ENCODE assay signal across 8 cellular contexts in genomic region chr9:129102791-129103594, GRCh38. TPM values are rescaled to one million over a fixed set of nuclear protein-coding genes. Genes with fewer than 3 reads are reported as not detected.
DNase-seq lines count a peak whose midpoint lies in the region; ATAC-seq and TF ChIP-seq lines count a peak whose summit lies in the region.

No MANE protein-coding gene starts in this region.

- no peak for TF ChIP-seq EP300 in sigmoid colon (IDR thresholded peaks at IDR 0.05)

- TF ChIP-seq POLR2A in thyroid gland (IDR thresholded peaks at IDR 0.05) (no peak), sigmoid colon (IDR thresholded peaks at IDR 0.05) (no peak)

- intact Hi-C loops in ascending aorta (cut with DNase I): no loop called here
- intact Hi-C loops in thyroid gland (cut with DNase I): no loop called here
- intact Hi-C loops in sigmoid colon (cut with DNase I): no loop called here

- CTCF ChIA-PET in AG04450 (lab: Charles Lee): interaction anchor here (0.5 to 1.2 kb wide), 4 partner anchors 9 to 75 kb away, joined by 3 to 5 read pairs (median 4); partner anchors contain the start of gene SH3GLB2

- H3K4me1 ChIP-seq in ascending aorta: no peaks in the 10 kb centered on the region
- H3K4me1 ChIP-seq in thyroid gland: no peaks in the 10 kb centered on the region
- no peaks in the 10 kb centered on the region for H3K4me1 ChIP-seq in sigmoid colon

- peak; percentile 60 for TF ChIP-seq CTCF in AG04450 (IDR thresholded peaks at IDR 0.05; ENCODE audit: low read depth, low read length)
- peak; percentile 65 for TF ChIP-seq CTCF in GM12865 (IDR thresholded peaks at IDR 0.05; ENCODE audit: insufficient read depth, low read depth, low read length, missing control alignments)
- TF ChIP-seq CTCF in ascending aorta (IDR thresholded peaks at IDR 0.05): peak in 2 of 3 experiments; percentile 33 to 43
- peak in 3 of 6 experiments; percentile 12 to 44 (median 23) for TF ChIP-seq CTCF in thyroid gland (IDR thresholded peaks at IDR 0.05)
- TF ChIP-seq CTCF in sigmoid colon (IDR thresholded peaks at IDR 0.05): peak in 2 of 4 experiments; percentile 31 to 32

- H3K9me3 ChIP-seq in AG04450 (ENCODE audit: control insufficient read depth, insufficient read depth, low read length): no peaks in the 10 kb centered on the region
- H3K9me3 ChIP-seq in ascending aorta: no peaks in the 10 kb centered on the region
- no peaks in the 10 kb centered on the region for H3K9me3 ChIP-seq in thyroid gland
- no peaks in the 10 kb centered on the region for H3K9me3 ChIP-seq in sigmoid colon

- H3K27me3 ChIP-seq in AG04450 (ENCODE audit: control insufficient read depth, insufficient read depth, low read length): no peaks in the 10 kb centered on the region
- H3K27me3 ChIP-seq in ascending aorta: no peaks in the 10 kb centered on the region
- no peaks in the 10 kb centered on the region for H3K27me3 ChIP-seq in thyroid gland
- no peaks in the 10 kb centered on the region for H3K27me3 ChIP-seq in sigmoid colon

- H3K27ac ChIP-seq in AG04450 (ENCODE audit: low read depth, low read length) (no peak overlapping the region), ascending aorta (no peak overlapping the region), thyroid gland (no peak overlapping the region), sigmoid colon (no peak overlapping the region)

- POLR2A ChIA-PET in AG04450 (lab: Yijun Ruan, JAX): interaction anchor here (1.0 kb wide), 1 partner anchor 11 kb away, joined by 3 read pairs; no protein-coding TSS in a partner anchor

- H3K36me3 ChIP-seq in ascending aorta (peaks cover 20 to 50% of the 10 kb centered on the region in 2 donors), thyroid gland (peaks cover 4 to 6% of the 10 kb centered on the region in 2 donors), sigmoid colon (peaks cover 0 to 66% (median 18%) of the 10 kb centered on the region in 4 donors)

- H3K4me3 ChIP-seq in AG04450 (ENCODE audit: low read depth, low read length): no peak overlapping the region
- no peak overlapping the region for H3K4me3 ChIP-seq in GM12865 (ENCODE audit: low read depth, low read length)
- H3K4me3 ChIP-seq in ascending aorta: no peak overlapping the region
- H3K4me3 ChIP-seq in thyroid gland (replicated peaks in 1 of 3): no peak overlapping the region
- no peak overlapping the region for H3K4me3 ChIP-seq in sigmoid colon

- DNase-seq in AG04450 (ENCODE audit: low read depth, low spot score) (no peak), GM12865 (ENCODE audit: low read depth) (peak; percentile 57), NCI-H510A (lab: John Stamatoyannopoulos, UW) (peak; percentile 55), ascending aorta (ENCODE audit: low spot score in 2 of 2) (no peak), iris pigment epithelial cell (ENCODE audit: low read depth) (peak; percentile 66), thyroid gland (peak; percentile 36 to 40), sigmoid colon (no peak)

- no peak for ATAC-seq in GM21619 (IDR thresholded peaks at IDR 0.05; ENCODE audit: unreplicated experiment)

- 60 to 64% methylated on average over 10 to 11 of the region's 14 CpGs for WGBS in thyroid gland, 2 donors
- WGBS in sigmoid colon, 2 donors: 40 to 63% methylated on average over 14 of the region's 14 CpGs

RNA-seq across cellular contexts. Expression of gene CRAT, which starts 7.6 kb away (rescaled TPM):
- 24.3 and 29.3 TPM in 2 replicates for polyA plus RNA-seq in AG04450 (2011; rRNA removed)
- polyA minus RNA-seq in AG04450 (2011; rRNA and poly(A)+ RNA removed): 24.9 and 35.0 TPM in 2 replicates
- 110 TPM for total RNA-seq in ascending aorta
- total RNA-seq in thyroid gland: 10 to 100 TPM; 44.0 to 59.0 (median 54.1) TPM
- 10 to 100 TPM; 49.6 to 58.8 (median 52.7) TPM for total RNA-seq in sigmoid colon
- polyA plus RNA-seq in sigmoid colon: 10 to 100 TPM; 49.8 to 66.8 (median 58.3) TPM

RNA-seq across cellular contexts. Expression of gene PTPA, which starts 8.2 kb away (rescaled TPM):
- polyA plus RNA-seq in AG04450 (2011; rRNA removed) (140 and 159 TPM in 2 replicates), sigmoid colon (100 to 1,000 TPM in 1 of 3 donors, 10 to 100 TPM in 2; 67.3 to 141 (median 88.3) TPM)
- 141 and 154 TPM in 2 replicates for polyA minus RNA-seq in AG04450 (2011; rRNA and poly(A)+ RNA removed)
- total RNA-seq in ascending aorta (61.6 TPM), thyroid gland (100 to 1,000 TPM in 2 of 4 donors, 10 to 100 TPM in 2; 45.0 to 117 (median 89.5) TPM), sigmoid colon (10 to 100 TPM; 50.2 to 79.5 (median 77.4) TPM)

RNA-seq across cellular contexts. Expression of gene DOLPP1, which starts 22.1 kb away (rescaled TPM):
- polyA plus RNA-seq in AG04450 (2011; rRNA removed) (11.9 and 13.2 TPM in 2 replicates), sigmoid colon (10 to 100 TPM in 1 of 3 donors, 1 to 10 TPM in 2; 9.0 to 39.4 (median 9.7) TPM)
- 10.4 and 13.0 TPM in 2 replicates for polyA minus RNA-seq in AG04450 (2011; rRNA and poly(A)+ RNA removed)
- total RNA-seq in ascending aorta (41.7 TPM), thyroid gland (10 to 100 TPM in 1 of 4 donors, 1 to 10 TPM in 3; 6.0 to 10.9 (median 8.3) TPM), sigmoid colon (1 to 10 TPM; 2.3 to 4.3 (median 3.4) TPM)

Comparison
In these comparisons a context has a peak if more than half of its experiments do, and no peak if none do; other contexts are left out.
1. DNase-seq: peak in GM12865 (single experiment), NCI-H510A (single experiment), iris pigment epithelial cell (single experiment) and thyroid gland (2 of 2); none in AG04450 (single experiment), ascending aorta (0 of 2) and sigmoid colon (single experiment).